ENCODE assay signal across 27 cellular contexts in the genomic region with DNA sequence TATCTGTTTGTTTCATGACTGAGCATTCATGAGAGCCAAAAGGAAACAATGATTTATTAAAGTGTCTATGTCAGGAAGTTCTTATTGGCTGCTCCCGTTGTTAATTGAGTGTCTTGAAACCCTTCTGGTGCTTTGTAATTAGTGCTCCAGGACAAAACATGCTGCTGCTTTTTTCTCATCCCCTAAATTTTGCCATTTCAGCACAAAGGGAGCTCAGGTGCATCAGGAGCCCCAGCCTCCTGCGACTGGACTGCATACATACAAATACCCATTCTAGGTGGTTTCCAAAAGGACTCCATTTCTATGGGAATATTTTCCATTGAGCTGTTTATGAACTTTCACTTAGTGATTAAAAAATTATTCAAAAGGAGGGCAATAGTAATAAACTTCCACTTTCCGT.
"Had no signal": no experiment of that assay in that cellular context is flagged by ENCODE, and none has a peak within 500 bp of the region (broad histone marks: within the 10 kb centered on the region; RNA-seq: fewer than 3 reads in every experiment).

No MANE protein-coding gene starts in this region.

- H3K36me3 Mint-ChIP-seq: memory B cell had no signal

- DNase-seq: colonic mucosa; cortex of kidney; dorsolateral prefrontal cortex; effector CD4-positive, alpha-beta T cell; effector memory CD4-positive, alpha-beta T cell; erythroblast; esophagus squamous epithelium; foreskin fibroblast; foreskin melanocyte; gastrocnemius medialis; glutamatergic neuron; head of caudate nucleus; heart right ventricle; hippocampal formation; left cardiac atrium; left lung; left ventricle myocardium superior; lower lobe of right lung; mammary epithelial cell; mesendoderm; midbrain had no signal

- FAIRE-seq: islet of Langerhans, keratinocyte had no signal

- H3K4me3 ChIP-seq: colonic mucosa, dorsolateral prefrontal cortex, esophagus squamous epithelium, gastrocnemius medialis, heart right ventricle, left lung, lower lobe of right lung had no signal

- H3K27ac ChIP-seq: colonic mucosa, dorsolateral prefrontal cortex, epithelial cell of prostate, esophagus squamous epithelium, gastrocnemius medialis, heart right ventricle, left lung, lower lobe of right lung had no signal

- ATAC-seq: esophagus mucosa, gastrocnemius medialis, heart right ventricle, left cardiac atrium, left lung, left ventricle myocardium superior, lower lobe of right lung had no signal

- H3K4me1 ChIP-seq: colonic mucosa, esophagus squamous epithelium, gastrocnemius medialis, left lung, lower lobe of right lung had no signal

- H3K27me3 ChIP-seq: colonic mucosa, esophagus squamous epithelium, gastrocnemius medialis, heart right ventricle, left lung had no signal

- H3K36me3 ChIP-seq: colonic mucosa, esophagus squamous epithelium, gastrocnemius medialis, heart right ventricle, left lung, lower lobe of right lung had no signal

- H3K27ac Mint-ChIP-seq: dendritic cell treated with granulocyte-macrophage colony-stimulating factor and Interleukin-4, amounts not matched to agents 40 ng/mL and 50 ng/mL, for 4 days; memory B cell had no signal

- H3K9me3 ChIP-seq: colonic mucosa, esophagus squamous epithelium, gastrocnemius medialis, lower lobe of right lung had no signal
